35 cellular contexts compared by ENCODE assay signal in genomic region chr15:23853291-23853690, GRCh38.
"Had no signal": no experiment of that assay in that cellular context is flagged by ENCODE, and none has a peak within 500 bp of the region (broad histone marks: within the 10 kb centered on the region; RNA-seq: fewer than 3 reads in every experiment).

No MANE protein-coding gene starts in this region.

- ATAC-seq: activated CD8-positive, alpha-beta memory T cell treated with anti-CD3 and anti-CD28 coated beads, Interleukin-2, amount 10 ng/mL, durations not matched to agents 7 days and 5 days; PC-3; SK-N-SH treated with all-trans-retinoic acid at 6 μM for 48 hours; T-cell; T-helper 17 cell had no signal

- H3K4me1 ChIP-seq: ascending aorta, breast epithelium, Peyer's patch, SJSA1 had no signal

- H3K9ac ChIP-seq: KMS-11 had no signal

- DNase-seq: activated CD4-positive, alpha-beta memory T cell treated with anti-CD3 and anti-CD28 coated beads, Interleukin-2, amount 10 ng/mL, durations not matched to agents 7 days and 5 days; activated CD4-positive, alpha-beta T cell treated with anti-CD3 and anti-CD28 coated beads for 1 hour; activated CD4-positive, alpha-beta T cell treated with anti-CD3 and anti-CD28 coated beads for 48 hours; activated CD4-positive, CD25-positive, alpha-beta regulatory T cell; activated CD8-positive, alpha-beta memory T cell treated with anti-CD3 and anti-CD28 coated beads for 24 hours; activated CD8-positive, alpha-beta memory T cell treated with anti-CD3 and anti-CD28 coated beads, Interleukin-2, amount 10 ng/mL, durations not matched to agents 7 days and 5 days; activated CD8-positive, alpha-beta memory T cell treated with anti-CD3 and anti-CD28 coated beads, Interleukin-2, amount 50 U/mL, for 48 hours; activated effector memory CD4-positive, alpha-beta T cell treated with anti-CD3 and anti-CD28 coated beads, Interleukin-2, amount 50 U/mL, for 16 hours; activated naive CD4-positive, alpha-beta T cell; activated naive CD4-positive, alpha-beta T cell treated with anti-CD3 and anti-CD28 coated beads, Interleukin-2, amount 50 U/mL, for 16 hours; activated naive CD8-positive, alpha-beta T cell treated with anti-CD3 and anti-CD28 coated beads for 36 hours; activated T-cell treated with anti-CD3 and anti-CD28 coated beads, Interleukin-2, amount 50 U/mL, for 48 hours; amygdala; NCI-H1092 treated with DMSO at 0.1 percent for 48 hours; NCI-H1417; NCI-H146; NCI-H187; NCI-H2081; NCI-H226; NCI-H446 treated with DMSO at 0.1 percent for 48 hours; NCI-H524 treated with DMSO at 0.1 percent for 48 hours; NK-92 treated with Interleukin-12 subunit alpha and Interleukin-12 subunit beta, amount 100 ng/mL, for 24 hours; PC-3; Peyer's patch; RPMI8226; SHP77 treated with DMSO at 0.1 percent for 48 hours; T-cell; T-helper 17 cell; T-helper 9 cell; WERI-Rb-1 had no signal

- H3K4me3 ChIP-seq: ascending aorta, breast epithelium, Peyer's patch, SJSA1 had no signal

- H3K9me3 ChIP-seq: ascending aorta, breast epithelium, Peyer's patch, SJSA1 had no signal

- H3K27me3 ChIP-seq: ascending aorta, breast epithelium, Peyer's patch, SJSA1 had no signal

- H3K36me3 ChIP-seq: ascending aorta, breast epithelium, Peyer's patch, SJSA1, WERI-Rb-1 had no signal

- H3K27ac ChIP-seq: ascending aorta, breast epithelium, KMS-11, Peyer's patch, SJSA1, WERI-Rb-1 had no signal
